ENCODE assay signal across 20 cellular contexts in the genomic region with DNA sequence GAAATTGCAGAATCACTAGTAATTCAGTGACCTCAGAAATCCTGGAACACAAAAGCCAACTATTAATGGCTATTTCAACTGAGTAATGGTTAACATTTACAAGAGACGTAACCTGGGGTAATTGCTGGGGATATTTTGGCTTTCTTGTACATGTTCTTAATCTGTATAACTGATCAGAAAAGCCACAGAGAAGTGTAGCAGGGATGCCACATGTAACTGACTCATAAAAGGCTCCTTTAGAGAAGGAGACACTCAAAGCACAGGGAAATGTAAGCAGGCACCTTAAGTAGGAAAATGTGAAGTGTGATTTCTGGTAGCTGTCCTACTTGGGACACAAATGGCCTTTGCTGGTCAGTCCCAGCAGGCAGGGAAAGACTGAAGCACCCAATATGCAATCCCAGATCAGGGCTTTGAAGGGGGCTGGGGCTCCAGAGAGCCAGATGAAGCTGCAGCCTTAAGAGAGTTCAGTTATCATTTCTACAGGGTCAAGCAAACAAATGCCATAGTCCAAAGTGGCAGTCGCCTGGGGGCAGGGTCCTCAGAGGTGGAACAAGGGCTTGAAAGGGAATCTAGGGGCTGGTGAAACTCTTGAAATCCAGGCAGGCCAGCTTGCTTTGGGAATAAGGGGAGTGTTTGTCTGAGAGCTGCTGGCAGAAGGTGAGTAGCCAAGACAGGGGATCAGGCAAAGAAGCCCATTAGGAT.
"Had no signal": no experiment of that assay in that cellular context is flagged by ENCODE, and none has a peak within 500 bp of the region (broad histone marks: within the 10 kb centered on the region; RNA-seq: fewer than 3 reads in every experiment).

No MANE protein-coding gene starts in this region.

- ATAC-seq: activated CD4-positive, CD25-positive, alpha-beta regulatory T cell treated with anti-CD3 and anti-CD28 coated beads, Interleukin-2, amount 50 U/mL, for 24 hours; activated CD8-positive, alpha-beta T cell treated with anti-CD3 and anti-CD28 coated beads, Interleukin-2, amount 10 ng/mL, durations not matched to agents 7 days and 5 days; lower lobe of right lung; natural killer cell treated with Interleukin-12 subunit alpha and Interleukin-12 subunit beta and Interleukin-15 and Interleukin-18, amount 100 ng/mL, for 72 hours; stimulated activated naive B cell treated with anti-CD40 and anti-IgM and Interleukin-4, amounts not matched to agents 10 μg/mL and 1 μg/mL and 100 μg/mL, for 72 hours had no signal

- H3K27ac ChIP-seq: esophagus squamous epithelium, lower lobe of right lung, parathyroid adenoma, sigmoid colon, spleen had no signal

- DNase-seq: activated CD4-positive, alpha-beta T cell treated with anti-CD3 and anti-CD28 coated beads, Interleukin-2, amount 10 ng/mL, durations not matched to agents 7 days and 5 days; activated CD8-positive, alpha-beta T cell treated with anti-CD3 and anti-CD28 coated beads, Interleukin-2, amount 10 ng/mL, durations not matched to agents 7 days and 5 days; activated naive CD4-positive, alpha-beta T cell treated with anti-CD3 and anti-CD28 coated beads for 36 hours; activated T-cell treated with anti-CD3 and anti-CD28 coated beads, Interleukin-2, amount 50 U/mL, for 24 hours; aorta; effector CD4-positive, alpha-beta T cell; esophagus squamous epithelium; heart right ventricle; immature natural killer cell; lower lobe of right lung; sigmoid colon; spleen; stimulated activated CD4-positive, alpha-beta T cell treated with anti-CD3 and anti-CD28 coated beads, Interleukin-4, amount 100 ng/mL, for 4 hours; stimulated activated naive B cell treated with anti-CD40 and anti-IgM and Interleukin-4, amounts not matched to agents 10 μg/mL and 1 μg/mL and 100 μg/mL, for 72 hours; tibial artery had no signal

- H3K27me3 ChIP-seq: esophagus squamous epithelium, heart right ventricle, sigmoid colon, spleen, tibial artery had no signal

- H3K36me3 ChIP-seq: esophagus squamous epithelium, heart right ventricle, lower lobe of right lung, spleen, tibial artery had no signal

- H3K9ac ChIP-seq: parathyroid adenoma had no signal

- H3K4me3 ChIP-seq: esophagus squamous epithelium, heart right ventricle, lower lobe of right lung, sigmoid colon, spleen, tibial artery had no signal

- FAIRE-seq: endothelial cell of umbilical vein, urothelium cell line had no signal

- H2AFZ ChIP-seq: parathyroid adenoma had no signal

- H3K9me3 ChIP-seq: esophagus squamous epithelium, heart right ventricle, lower lobe of right lung, sigmoid colon, spleen, tibial artery had no signal

- H3K4me1 ChIP-seq: esophagus squamous epithelium, lower lobe of right lung, parathyroid adenoma, sigmoid colon had no signal

- H3K79me2 ChIP-seq: parathyroid adenoma had no signal
